7 cellular contexts compared by ENCODE assay signal in the genomic region with DNA sequence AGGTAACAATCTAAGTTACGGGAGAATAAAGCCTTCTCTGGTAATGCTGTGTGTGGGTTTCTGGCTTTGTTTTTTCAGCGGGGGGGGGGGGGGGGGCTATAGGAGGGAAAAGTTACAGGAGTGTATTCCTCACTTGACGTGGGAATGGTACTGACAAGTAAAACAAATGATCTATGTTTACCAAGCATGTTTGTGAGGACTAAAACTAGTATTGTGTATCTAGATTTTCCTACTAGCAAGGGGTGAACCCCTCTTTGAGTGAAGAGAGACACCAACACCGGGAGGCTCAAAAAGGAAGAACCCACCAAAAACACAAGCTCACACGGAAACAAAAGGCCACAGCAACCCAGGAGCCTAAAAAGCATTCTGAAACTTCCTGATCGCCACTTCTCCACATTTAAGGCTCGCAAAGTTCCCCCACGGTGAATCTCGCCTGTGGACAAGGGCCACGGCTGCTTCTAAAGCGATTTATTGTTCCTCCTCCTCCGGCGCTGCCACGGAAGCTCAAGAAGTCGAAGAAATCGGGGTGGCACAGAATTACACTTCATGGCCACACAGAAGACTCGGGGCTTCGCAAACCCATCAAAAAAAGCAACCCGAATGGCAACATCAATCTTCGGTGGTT. TPM values are rescaled to one million over a fixed set of nuclear protein-coding genes. Genes with fewer than 3 reads are reported as not detected.
DNase-seq lines count a peak whose midpoint lies in the region; ATAC-seq and TF ChIP-seq lines count a peak whose summit lies in the region.

No MANE protein-coding gene starts in this region.

- peak overlapping the region; percentile 98 for H3K9ac ChIP-seq in H9 (ENCODE audit: extremely low read depth, insufficient read length, low read length)

- H2BK20ac ChIP-seq in H9 (ENCODE audit: low read depth, low read length, poor library complexity, severe bottlenecking) = no peak overlapping the region

- no peak for TF ChIP-seq CTCF in H9 (conservative IDR thresholded peaks at IDR 0.05)
- TF ChIP-seq CTCF in Panc1 (IDR thresholded peaks at IDR 0.05) = no peak
- TF ChIP-seq CTCF in choroid plexus epithelial cell (conservative IDR thresholded peaks at IDR 0.05; ENCODE audit: low read depth, low read length) = no peak
- no peak for TF ChIP-seq CTCF in right lobe of liver (IDR thresholded peaks at IDR 0.05)

- no TSS peak for BruUV-seq in Panc1 (replicated peaks; lab: Mats Ljungman, UMichigan)

- H3K79me2 ChIP-seq in H9 (ENCODE audit: insufficient read depth, low read length) = peaks cover 45% of the 10 kb centered on the region

- no peak overlapping the region for H3K23ac ChIP-seq in H9 (ENCODE audit: insufficient read length, low read depth, low read length)

- H3K14ac ChIP-seq in H9 (ENCODE audit: insufficient read depth, low read length) = peak overlapping the region; percentile 95

- H3K79me1 ChIP-seq in H9 (ENCODE audit: insufficient read depth, low read depth, low read length, poor library complexity, severe bottlenecking) = no peaks in the 10 kb centered on the region

- H3T11ph ChIP-seq in H9 (ENCODE audit: low read length) = peak overlapping the region; percentile 23

- H2BK12ac ChIP-seq in H9 (ENCODE audit: insufficient read length, low read depth, low read length) = no peak overlapping the region

- peak overlapping the region; percentile 95 to 98 for H3K4me3 Mint-ChIP-seq in H9

- peak overlapping the region; percentile 27 for H4K91ac ChIP-seq in H9 (ENCODE audit: insufficient read length, low read depth, low read length)

- no peak overlapping the region for H4K8ac ChIP-seq in H9 (replicated peaks; ENCODE audit: insufficient read length, low read depth, low read length)

- intact Hi-C loops in Panc1 (cut with micrococcal nuclease; ENCODE audit: unreplicated experiment) = no loop called here
- intact Hi-C loops in right lobe of liver (cut with DNase I) = no loop called here

- H3K9me3 ChIP-seq in H9 (ENCODE audit: control insufficient read depth, low read depth, low read length) = no peaks in the 10 kb centered on the region
- H3K9me3 ChIP-seq in Panc1 (ENCODE audit: control insufficient read depth, insufficient read depth, low read depth, low read length) = no peaks in the 10 kb centered on the region
- H3K9me3 ChIP-seq in right lobe of liver = no peaks in the 10 kb centered on the region

- H3K23me2 ChIP-seq in H9 (ENCODE audit: insufficient read length, low read depth, low read length, poor library complexity, severe bottlenecking) = peaks cover 10% of the 10 kb centered on the region

- WGBS in H9 (ENCODE audit: extremely low coverage, insufficient read length, low lambda C conversion rate) = no CpG with 5 or more reads among the region's 20 CpGs
- WGBS in right lobe of liver (ENCODE audit: insufficient coverage, low coverage, low lambda C conversion rate, missing lambda C conversion rate) = 0% methylated on average over 20 of the region's 20 CpGs

- H3K27ac ChIP-seq in H9 (ENCODE audit: insufficient read length, low read depth, low read length) = peak overlapping the region; percentile 88
- H3K27ac ChIP-seq in Panc1 (ENCODE audit: low read length) = peak overlapping the region; percentile 99
- H3K27ac ChIP-seq in right lobe of liver = peak overlapping the region; percentile 93 to 96 (median 95)

- H2BK15ac ChIP-seq in H9 (ENCODE audit: low read depth, low read length) = no peak overlapping the region

- peak overlapping the region; percentile 97 for H4K5ac ChIP-seq in H9 (ENCODE audit: insufficient read length, low read depth, low read length)

- H3K27me3 ChIP-seq in H9 (ENCODE audit: insufficient read depth, low read length) (no peaks in the 10 kb centered on the region), Panc1 (ENCODE audit: control insufficient read depth, insufficient read depth, low read length) (no peaks in the 10 kb centered on the region), right lobe of liver (no peaks in the 10 kb centered on the region)

- no peak overlapping the region for H2AFZ ChIP-seq in H9 (ENCODE audit: low read length)

- H4K20me1 ChIP-seq in H9 (ENCODE audit: control insufficient read depth, insufficient read depth, insufficient read length) = no peaks in the 10 kb centered on the region

- peak overlapping the region; percentile 92 for H2BK5ac ChIP-seq in H9 (ENCODE audit: insufficient read length, low read length)

- H3K4me3 ChIP-seq in Panc1 (ENCODE audit: low read depth in 2 of 2, low read length in 2 of 2) (peak overlapping the region; percentile 90 to 98), choroid plexus epithelial cell (ENCODE audit: low read depth, low read length) (peak overlapping the region; percentile 85), right lobe of liver (peak overlapping the region; percentile 77 to 88 (median 80))

- peaks cover 9 to 13% (median 13%) of the 10 kb centered on the region in 3 experiments for H3K36me3 Mint-ChIP-seq in H9 (ENCODE audit: insufficient read depth in 1 of 3, low read depth in 3 of 3)

- POLR2A ChIA-PET in Panc1 (lab: Charles Lee) = interaction anchor here (0.5 to 0.7 kb wide), 4 partner anchors 9 to 118 kb away, joined by 3 to 10 read pairs (median 4); no protein-coding TSS in a partner anchor

- H3K56ac ChIP-seq in H9 (ENCODE audit: insufficient read length, low read depth, low read length) = peak overlapping the region; percentile 23

- H2AK5ac ChIP-seq in H9 (ENCODE audit: insufficient read length, low read length) = peak overlapping the region; percentile 54

- H3K4me2 ChIP-seq in H9 (ENCODE audit: insufficient read depth, insufficient read length, low read length) = peak overlapping the region; percentile 60

- no peaks in the 10 kb centered on the region for H3K27me3 Mint-ChIP-seq in H9 (ENCODE audit: low read depth)

- H3K27ac Mint-ChIP-seq in H9 = peak overlapping the region; percentile 99 to 100 (median 100)

- no peak for ATAC-seq in Panc1
- peak in 3 of 4 donors; percentile 2 to 17 (median 8) for ATAC-seq in right lobe of liver
- ATAC-seq in HG03432 (IDR thresholded peaks at IDR 0.05; ENCODE audit: unreplicated experiment) = no peak

- no peaks in the 10 kb centered on the region; a peak in 3 of 5 replicates for H3K9me3 Mint-ChIP-seq in H9

- CTCF ChIA-PET in Panc1 (lab: Charles Lee) = interaction anchor here (0.6 to 0.7 kb wide), 2 partner anchors 26 to 154 kb away, joined by 3 to 4 read pairs; no protein-coding TSS in a partner anchor

- H3K4ac ChIP-seq in H9 (ENCODE audit: low read depth, low read length) = peak overlapping the region; percentile 83; the same call in 1 of the 2 replicates

- no peak overlapping the region for H2BK120ac ChIP-seq in H9 (ENCODE audit: low read depth, low read length, poor library complexity, severe bottlenecking)

- peaks cover 2% of the 10 kb centered on the region; the same call in 1 of the 2 replicates for H3K4me1 ChIP-seq in H9 (ENCODE audit: insufficient read depth, low read length)
- peaks cover 16% of the 10 kb centered on the region; the same call in 1 of the 2 replicates for H3K4me1 ChIP-seq in Panc1 (ENCODE audit: control insufficient read depth, insufficient read depth, low read length)
- peaks cover 0 to 39% (median 16%) of the 10 kb centered on the region in 4 donors for H3K4me1 ChIP-seq in right lobe of liver

- peaks cover 13 to 22% of the 10 kb centered on the region in 2 experiments for H3K4me1 Mint-ChIP-seq in H9

- DNase-seq in EH (ENCODE audit: low read depth) (peak; percentile 50), H9 (no peak), Panc1 (ENCODE audit: low read depth, low spot score) (no peak), choroid plexus epithelial cell (ENCODE audit: low read depth) (peak; percentile 38), right lobe of liver (no peak), superior temporal gyrus (ENCODE audit: extremely low spot score) (peak; percentile 69)

- H3K18ac ChIP-seq in H9 (ENCODE audit: insufficient read length, low read depth, low read length) = peak overlapping the region; percentile 80

- TF ChIP-seq POLR2A in right lobe of liver (IDR thresholded peaks at IDR 0.05) = no peak

- in situ Hi-C loops in Panc1 (cut with HindIII; ENCODE audit: low pct_unique_long_range_greater_than_20kb, low sequenced_read_pairs) = no loop called here

- peaks cover 10% of the 10 kb centered on the region; the same call in 1 of the 2 replicates for H3K36me3 ChIP-seq in Panc1 (ENCODE audit: control insufficient read depth, insufficient read depth, low read length)
- no peaks in the 10 kb centered on the region for H3K36me3 ChIP-seq in right lobe of liver

RNA-seq across cellular contexts. Expression of a gene that starts 0.7 kb away (rescaled TPM):
- 158 and 164 TPM in 2 replicates for total RNA-seq in H9 (2021)
- 109 TPM for total RNA-seq in Panc1 (2021; ENCODE audit: unreplicated experiment)
- 61.6 TPM for polyA plus RNA-seq in Panc1 (2012; ENCODE audit: insufficient read length)
- total RNA-seq in right lobe of liver = 10 to 100 TPM; 30.9 to 51.6 (median 42.0) TPM

Comparison
In these comparisons a context has a peak if more than half of its experiments do, and no peak if none do; other contexts are left out.
1. DNase-seq: peak in EH (single experiment), choroid plexus epithelial cell (single experiment) and superior temporal gyrus (single experiment); none in H9 (single experiment), Panc1 (single experiment) and right lobe of liver (0 of 3).
2. ATAC-seq: peak in right lobe of liver (3 of 4); none in Panc1 (single experiment) and HG03432 (single experiment).
3. Peak in every context shown above with its lines, with median percentiles within 50 percentile points of each other: H3K27ac ChIP-seq and H3K4me3 ChIP-seq.